Comparison of ENCODE assay signal across 23 cellular contexts in genomic region chr10:11885437-11886137, GRCh38.
"Had no signal": no experiment of that assay in that cellular context is flagged by ENCODE, and none has a peak within 500 bp of the region (broad histone marks: within the 10 kb centered on the region; RNA-seq: fewer than 3 reads in every experiment).

No MANE protein-coding gene starts in this region.

- H3K4me1 ChIP-seq: sigmoid colon had no signal

- H3K9me3 ChIP-seq: sigmoid colon, thoracic aorta had no signal

- H3K4me2 ChIP-seq: hepatocyte, smooth muscle cell had no signal

- H2AFZ ChIP-seq: hepatocyte had no signal

- H3K79me2 ChIP-seq: hepatocyte had no signal

- H3K4me3 ChIP-seq: hepatocyte, sigmoid colon, smooth muscle cell, thoracic aorta had no signal

- FAIRE-seq: endometrium had no signal

- DNase-seq: activated CD4-positive, alpha-beta T cell treated with anti-CD3 and anti-CD28 coated beads, Interleukin-2, amount 10 ng/mL, durations not matched to agents 7 days and 5 days; activated CD4-positive, CD25-positive, alpha-beta regulatory T cell treated with anti-CD3 and anti-CD28 coated beads, Interleukin-2, amount 50 U/mL, for 72 hours; activated CD8-positive, alpha-beta memory T cell treated with anti-CD3 and anti-CD28 coated beads, Interleukin-2, amount 10 ng/mL, durations not matched to agents 7 days and 5 days; activated CD8-positive, alpha-beta T cell treated with anti-CD3 and anti-CD28 coated beads for 36 hours; activated effector memory CD4-positive, alpha-beta T cell treated with anti-CD3 and anti-CD28 coated beads, Interleukin-2, amount 50 U/mL, for 16 hours; activated naive CD4-positive, alpha-beta T cell treated with anti-CD3 and anti-CD28 coated beads, Interleukin-2, amount 10 ng/mL, durations not matched to agents 7 days and 5 days; activated naive CD8-positive, alpha-beta T cell treated with anti-CD3 and anti-CD28 coated beads, Interleukin-2, amount 50 U/mL, for 24 hours; activated T-cell treated with anti-CD3 and anti-CD28 coated beads for 4 hours; anterior cingulate cortex; effector CD4-positive, alpha-beta T cell; erythroblast; naive B cell; occipital lobe; sigmoid colon; stimulated activated CD4-positive, alpha-beta T cell treated with anti-CD3 and anti-CD28 coated beads, Interleukin-4, amount 100 ng/mL, for 1 hour; stimulated activated naive CD4-positive, alpha-beta T cell treated with Interleukin-2 at 50 U/mL for 16 hours; T-cell; WERI-Rb-1 had no signal

- H3K36me3 ChIP-seq: sigmoid colon, thoracic aorta, WERI-Rb-1 had no signal

- ATAC-seq: activated CD8-positive, alpha-beta memory T cell treated with anti-CD3 and anti-CD28 coated beads, Interleukin-2, amount 10 ng/mL, durations not matched to agents 7 days and 5 days; activated CD8-positive, alpha-beta T cell treated with anti-CD3 and anti-CD28 coated beads for 36 hours; activated naive CD8-positive, alpha-beta T cell treated with anti-CD3 and anti-CD28 coated beads, Interleukin-2, amount 50 U/mL, for 24 hours; T-cell had no signal

- H3K27me3 ChIP-seq: foreskin keratinocyte, hepatocyte, sigmoid colon had no signal

- H3K27ac ChIP-seq: foreskin keratinocyte, hepatocyte, sigmoid colon, thoracic aorta, WERI-Rb-1 had no signal
